In genomic region chr18:32549248-32549842, GRCh38 we compare ENCODE assay signal across 1 cellular context.
TF ChIP-seq lines count a peak whose summit lies in the region.

No MANE protein-coding gene starts in this region.

TF ChIP-seq in HepG2, 621 proteins besides CTCF, POLR2A, EP300 and RAD21 (continued from another document):
- TF ChIP-seq, protein P1, sequence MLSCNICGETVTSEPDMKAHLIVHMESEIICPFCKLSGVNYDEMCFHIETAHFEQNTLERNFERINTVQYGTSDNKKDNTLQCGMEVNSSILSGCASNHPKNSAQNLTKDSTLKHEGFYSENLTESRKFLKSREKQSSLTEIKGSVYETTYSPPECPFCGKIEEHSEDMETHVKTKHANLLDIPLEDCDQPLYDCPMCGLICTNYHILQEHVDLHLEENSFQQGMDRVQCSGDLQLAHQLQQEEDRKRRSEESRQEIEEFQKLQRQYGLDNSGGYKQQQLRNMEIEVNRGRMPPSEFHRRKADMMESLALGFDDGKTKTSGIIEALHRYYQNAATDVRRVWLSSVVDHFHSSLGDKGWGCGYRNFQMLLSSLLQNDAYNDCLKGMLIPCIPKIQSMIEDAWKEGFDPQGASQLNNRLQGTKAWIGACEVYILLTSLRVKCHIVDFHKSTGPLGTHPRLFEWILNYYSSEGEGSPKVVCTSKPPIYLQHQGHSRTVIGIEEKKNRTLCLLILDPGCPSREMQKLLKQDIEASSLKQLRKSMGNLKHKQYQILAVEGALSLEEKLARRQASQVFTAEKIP (CRISPR knock-in tag; IDR thresholded peaks at IDR 0.05; ENCODE audit: borderline replicate concordance), result no peak
- TF ChIP-seq TMF1 (CRISPR knock-in tag; IDR thresholded peaks at IDR 0.05; ENCODE audit: low read depth) (no peak), ZNF280D (CRISPR knock-in tag; IDR thresholded peaks at IDR 0.05) (no peak), SIX1 (CRISPR knock-in tag; IDR thresholded peaks at IDR 0.05; ENCODE audit: borderline replicate concordance) (no peak), SETDB1 (CRISPR knock-in tag; IDR thresholded peaks at IDR 0.05; ENCODE audit: borderline replicate concordance) (no peak), PTBP1 (IDR thresholded peaks at IDR 0.05; ENCODE audit: low read depth, low read length, poor library complexity, severe bottlenecking) (no peak), ZNF446 (CRISPR knock-in tag; IDR thresholded peaks at IDR 0.05) (no peak), ZNF510 (CRISPR knock-in tag; IDR thresholded peaks at IDR 0.05; ENCODE audit: low read depth) (no peak), SMC3 (IDR thresholded peaks at IDR 0.05; ENCODE audit: low read length) (peak; percentile 95), STAG1 (CRISPR knock-in tag; IDR thresholded peaks at IDR 0.05) (peak; percentile 92), BHLHE40 (IDR thresholded peaks at IDR 0.05; ENCODE audit: low read length) (no peak), GTF3A (CRISPR knock-in tag; conservative IDR thresholded peaks at IDR 0.05) (no peak), ZNF782 (CRISPR knock-in tag; IDR thresholded peaks at IDR 0.05; ENCODE audit: borderline replicate concordance) (no peak), NFE2L1 (CRISPR knock-in tag; IDR thresholded peaks at IDR 0.05; ENCODE audit: borderline replicate concordance) (no peak), FOXO4 (CRISPR knock-in tag; conservative IDR thresholded peaks at IDR 0.05) (no peak), NFATC3 (CRISPR knock-in tag; IDR thresholded peaks at IDR 0.05) (no peak), ZSCAN12 (CRISPR knock-in tag; IDR thresholded peaks at IDR 0.05) (no peak), CCDC6 (CRISPR knock-in tag; IDR thresholded peaks at IDR 0.05) (no peak)
- TF ChIP-seq, protein P2, sequence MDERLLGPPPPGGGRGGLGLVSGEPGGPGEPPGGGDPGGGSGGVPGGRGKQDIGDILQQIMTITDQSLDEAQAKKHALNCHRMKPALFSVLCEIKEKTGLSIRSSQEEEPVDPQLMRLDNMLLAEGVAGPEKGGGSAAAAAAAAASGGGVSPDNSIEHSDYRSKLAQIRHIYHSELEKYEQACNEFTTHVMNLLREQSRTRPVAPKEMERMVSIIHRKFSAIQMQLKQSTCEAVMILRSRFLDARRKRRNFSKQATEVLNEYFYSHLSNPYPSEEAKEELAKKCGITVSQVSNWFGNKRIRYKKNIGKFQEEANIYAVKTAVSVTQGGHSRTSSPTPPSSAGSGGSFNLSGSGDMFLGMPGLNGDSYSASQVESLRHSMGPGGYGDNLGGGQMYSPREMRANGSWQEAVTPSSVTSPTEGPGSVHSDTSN (CRISPR knock-in tag; IDR thresholded peaks at IDR 0.05), result no peak
- TF ChIP-seq, protein P3, sequence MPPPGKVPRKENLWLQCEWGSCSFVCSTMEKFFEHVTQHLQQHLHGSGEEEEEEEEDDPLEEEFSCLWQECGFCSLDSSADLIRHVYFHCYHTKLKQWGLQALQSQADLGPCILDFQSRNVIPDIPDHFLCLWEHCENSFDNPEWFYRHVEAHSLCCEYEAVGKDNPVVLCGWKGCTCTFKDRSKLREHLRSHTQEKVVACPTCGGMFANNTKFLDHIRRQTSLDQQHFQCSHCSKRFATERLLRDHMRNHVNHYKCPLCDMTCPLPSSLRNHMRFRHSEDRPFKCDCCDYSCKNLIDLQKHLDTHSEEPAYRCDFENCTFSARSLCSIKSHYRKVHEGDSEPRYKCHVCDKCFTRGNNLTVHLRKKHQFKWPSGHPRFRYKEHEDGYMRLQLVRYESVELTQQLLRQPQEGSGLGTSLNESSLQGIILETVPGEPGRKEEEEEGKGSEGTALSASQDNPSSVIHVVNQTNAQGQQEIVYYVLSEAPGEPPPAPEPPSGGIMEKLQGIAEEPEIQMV (CRISPR knock-in tag; IDR thresholded peaks at IDR 0.05; ENCODE audit: low read depth), result no peak
- TF ChIP-seq, protein P4, sequence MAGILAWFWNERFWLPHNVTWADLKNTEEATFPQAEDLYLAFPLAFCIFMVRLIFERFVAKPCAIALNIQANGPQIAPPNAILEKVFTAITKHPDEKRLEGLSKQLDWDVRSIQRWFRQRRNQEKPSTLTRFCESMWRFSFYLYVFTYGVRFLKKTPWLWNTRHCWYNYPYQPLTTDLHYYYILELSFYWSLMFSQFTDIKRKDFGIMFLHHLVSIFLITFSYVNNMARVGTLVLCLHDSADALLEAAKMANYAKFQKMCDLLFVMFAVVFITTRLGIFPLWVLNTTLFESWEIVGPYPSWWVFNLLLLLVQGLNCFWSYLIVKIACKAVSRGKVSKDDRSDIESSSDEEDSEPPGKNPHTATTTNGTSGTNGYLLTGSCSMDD (CRISPR knock-in tag; IDR thresholded peaks at IDR 0.05), result no peak
